In genomic region chr7:65369843-65370242, GRCh38 we compare ENCODE assay signal across 34 cellular contexts.
"Had no signal": no experiment of that assay in that cellular context is flagged by ENCODE, and none has a peak within 500 bp of the region (broad histone marks: within the 10 kb centered on the region; RNA-seq: fewer than 3 reads in every experiment).

No MANE protein-coding gene starts in this region.

- FAIRE-seq: RCC 7860 had no signal

- H3K9me3 ChIP-seq: SJCRH30 had no signal

- H3K27me3 ChIP-seq: SJCRH30 had no signal

- H3K4me2 ChIP-seq: PC-9 had no signal

- ATAC-seq: Panc1, Right ventricle myocardium inferior, SK-N-SH treated with all-trans-retinoic acid at 6 μM for 48 hours, T-cell had no signal

- DNase-seq: KG1; NCI-H1048; NCI-H1092 treated with DMSO at 0.1 percent for 48 hours; NCI-H1105 treated with DMSO at 0.1 percent for 48 hours; NCI-H1417; NCI-H1436; NCI-H146; NCI-H1694; NCI-H187; NCI-H1930; NCI-H2029 treated with DMSO at 0.1 percent for 48 hours; NCI-H2081 treated with DMSO at 0.1 percent for 48 hours; NCI-H2107; NCI-H2171; NCI-H226; NCI-H446 treated with DMSO at 0.1 percent for 48 hours; NCI-H510A; NCI-H524; NCI-H526; NCI-H69; NCI-H748 treated with DMSO at 0.1 percent for 48 hours; NCI-H82; NK-92 treated with Interleukin-12 subunit alpha and Interleukin-12 subunit beta, amount 100 ng/mL, for 24 hours; PC-9; SHP77; SIG-M5; SJCRH30; T-cell had no signal

- H2AFZ ChIP-seq: PC-9 had no signal

- H3K36me3 ChIP-seq: SJCRH30 had no signal

- H3K4me3 ChIP-seq: PC-9, SJCRH30, SK-N-MC had no signal

- H3K27ac ChIP-seq: PC-9, RWPE1, SJCRH30, SK-N-MC had no signal
